ENCODE assay signal across 16 cellular contexts in the genomic region with DNA sequence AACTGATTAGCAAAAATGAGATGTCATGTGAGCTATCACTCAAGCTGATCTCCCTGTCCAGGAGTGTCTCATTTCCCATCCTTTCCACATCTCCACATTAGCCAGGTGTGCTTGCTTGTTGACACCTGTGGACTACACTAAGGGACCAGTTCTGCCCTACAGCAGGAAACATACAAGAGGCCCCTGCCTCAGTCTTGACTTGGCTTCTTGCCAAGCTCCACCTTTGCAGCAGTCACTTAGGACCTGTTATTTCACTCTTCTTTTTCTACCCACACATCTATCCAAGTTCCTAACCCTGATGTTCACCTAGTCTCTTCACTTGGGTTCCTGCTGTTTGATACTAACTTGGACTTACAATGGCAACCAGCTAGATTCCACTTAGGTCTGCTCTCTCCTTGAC. TPM values are rescaled to one million over a fixed set of nuclear protein-coding genes. Genes with fewer than 3 reads are reported as not detected.
DNase-seq lines count a peak whose midpoint lies in the region; ATAC-seq and TF ChIP-seq lines count a peak whose summit lies in the region.
"Had no signal": no experiment of that assay in that cellular context is flagged by ENCODE, and none has a peak within 500 bp of the region (broad histone marks: within the 10 kb centered on the region; RNA-seq: fewer than 3 reads in every experiment).

No MANE protein-coding gene starts in this region.

- peak; percentile 62 for DNase-seq in COLO668 (lab: John Stamatoyannopoulos, UW; ENCODE audit: unreplicated experiment)
- peak; percentile 54 for DNase-seq in DMS53 (lab: John Stamatoyannopoulos, UW)
- DNase-seq in NCI-H146 treated with DMSO at 0.1 percent for 48 hours (lab: John Stamatoyannopoulos, UW; ENCODE audit: unreplicated experiment) = peak; percentile 63
- peak; percentile 72 for DNase-seq in NCI-H69 (lab: John Stamatoyannopoulos, UW)
- no peak for DNase-seq in aorta
- no peak for DNase-seq in sciatic nerve (ENCODE audit: low spot score)
- no peak for DNase-seq in tibial artery
- DNase-seq: BE2C, H7, NCI-H2081 treated with DMSO at 0.1 percent for 48 hours, NCI-H524 treated with DMSO at 0.1 percent for 48 hours, PC-3 had no signal

- H3K9me3 ChIP-seq in aorta (ENCODE audit: control insufficient read depth, low read length) (no peaks in the 10 kb centered on the region), tibial artery (no peaks in the 10 kb centered on the region)
- H3K9me3 ChIP-seq: BE2C had no signal

- ATAC-seq in aorta (ENCODE audit: low FRiP score) (no peak), sciatic nerve (no peak), HG02981 (IDR thresholded peaks at IDR 0.05; ENCODE audit: unreplicated experiment) (no peak)
- ATAC-seq: PC-3, Right ventricle myocardium inferior had no signal

- no peak overlapping the region for H3K4me3 ChIP-seq in aorta (ENCODE audit: low read length in 2 of 2)
- H3K4me3 ChIP-seq in tibial artery = no peak overlapping the region

- peak overlapping the region in 1 of 2 donors; percentile 63 for H3K27ac ChIP-seq in aorta (ENCODE audit: low read depth in 1 of 2, low read length in 2 of 2)
- no peak overlapping the region for H3K27ac ChIP-seq in tibial artery

- intact Hi-C loops in aorta (cut with DNase I) = no loop called here
- intact Hi-C loops in sciatic nerve (cut with DNase I) = no loop called here
- intact Hi-C loops in tibial artery (cut with DNase I; ENCODE audit: low total_unique reads) = no loop called here

- no peak for TF ChIP-seq CTCF in tibial artery (IDR thresholded peaks at IDR 0.05)

- H3K4me1 ChIP-seq in aorta (ENCODE audit: control insufficient read depth in 1 of 2, insufficient read depth in 2 of 2, low read length in 2 of 2) = no peaks in the 10 kb centered on the region
- H3K4me1 ChIP-seq in tibial artery = peaks cover 0 to 3% (median under 1%) of the 10 kb centered on the region in 4 donors
- H3K4me1 ChIP-seq: BE2C had no signal

- H3K27me3 ChIP-seq in aorta (ENCODE audit: control insufficient read depth in 1 of 2, insufficient read depth in 2 of 2, low read length in 1 of 2) = no peaks in the 10 kb centered on the region
- H3K27me3 ChIP-seq in tibial artery = no peaks in the 10 kb centered on the region
- H3K27me3 ChIP-seq: BE2C had no signal

- H3K36me3 ChIP-seq in aorta (ENCODE audit: control insufficient read depth in 1 of 2, insufficient read depth in 2 of 2, low read length in 1 of 2) = no peaks in the 10 kb centered on the region
- H3K36me3 ChIP-seq in tibial artery = no peaks in the 10 kb centered on the region
- H3K36me3 ChIP-seq: BE2C had no signal

RNA-seq across cellular contexts. Expression of gene FRMD7, which starts 13.2 kb away (rescaled TPM):
- total RNA-seq in aorta (under 1 TPM in 1 of 2 donors, not detected in 1; 0.18 TPM), sciatic nerve (not detected)
- 1 to 10 TPM in 1 of 2 donors, not detected in 1; 1.0 TPM for polyA plus RNA-seq in aorta
- total RNA-seq: CD4-positive, alpha-beta memory T cell; Right ventricle myocardium inferior had no signal
- polyA plus RNA-seq: CD4-positive, alpha-beta memory T cell; IgD-negative memory B cell had no signal

Comparison
In these comparisons a context has a peak if more than half of its experiments do, and no peak if none do; other contexts are left out.
1. DNase-seq: peak in COLO668 (single experiment), DMS53 (single experiment), NCI-H146 treated with DMSO at 0.1 percent for 48 hours (single experiment) and NCI-H69 (single experiment); none in aorta (0 of 2), sciatic nerve (single experiment) and tibial artery (0 of 2).